ENCODE assay signal across 8 cellular contexts in the genomic region with DNA sequence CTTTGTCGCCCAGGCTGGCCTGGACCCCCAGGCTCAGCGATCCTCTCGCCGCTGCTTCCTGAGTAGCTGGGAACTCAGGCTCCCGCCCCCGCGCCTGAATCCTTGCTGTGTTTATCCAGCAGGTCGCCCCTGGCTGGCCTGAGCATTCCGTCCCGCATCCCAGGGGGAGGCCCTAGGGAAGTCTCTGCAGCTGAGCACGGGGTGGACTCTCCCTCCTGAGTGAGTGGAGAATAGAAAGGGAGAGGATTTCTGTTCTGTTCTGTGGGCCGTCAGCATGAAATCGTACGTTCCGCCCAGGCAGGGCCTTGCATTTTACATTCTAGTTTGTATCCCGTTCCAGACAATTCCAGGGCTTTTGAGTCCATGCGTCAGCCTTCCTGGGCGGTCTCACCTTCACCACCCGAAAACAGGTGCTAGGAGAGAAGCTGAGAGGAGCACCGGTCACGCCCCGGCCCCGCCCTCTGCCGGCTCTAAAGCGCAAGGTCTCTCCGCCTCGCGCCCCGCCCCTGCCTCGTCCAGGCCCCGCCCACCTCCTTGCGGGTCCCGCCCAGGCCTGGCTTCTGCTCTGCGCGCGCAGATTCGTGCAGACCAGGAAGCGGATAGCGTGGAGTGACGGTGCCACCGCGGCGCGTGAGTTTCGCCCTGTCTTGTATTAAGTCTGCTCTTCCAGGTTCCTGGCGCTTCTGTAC. TPM values are rescaled to one million over a fixed set of nuclear protein-coding genes. Genes with fewer than 3 reads are reported as not detected.
DNase-seq lines count a peak whose midpoint lies in the region; ATAC-seq and TF ChIP-seq lines count a peak whose summit lies in the region.

A gene (plus strand): TSS at position 586 of the 689 bp plus-strand sequence. CDS start 15,285 bp downstream, outside the sequence.

- intact Hi-C loops in left ventricle myocardium superior (cut with micrococcal nuclease) (no loop called here), psoas muscle (cut with DNase I) (loop anchor here in 1 of 2 donors (5.0 kb wide), 3 partner anchors 36 to 86 kb away; a partner anchor contains a TSS)

- H3K36me3 ChIP-seq in psoas muscle (ENCODE audit: insufficient read depth in 1 of 2, low read depth in 1 of 2) (peaks cover under 1 to 19% of the 10 kb centered on the region in 2 donors), urinary bladder (ENCODE audit: insufficient read depth) (no peaks in the 10 kb centered on the region)

- 1% methylated on average over 42 to 46 of the region's 46 CpGs for WGBS in psoas muscle, 3 donors
- under 1% methylated on average over 46 of the region's 46 CpGs for WGBS in urinary bladder

- TF ChIP-seq CTCF in GM13976 (IDR thresholded peaks at IDR 0.05; ENCODE audit: borderline replicate concordance, control extremely low read depth, extremely low read depth, insufficient read depth, missing control alignments) (no peak), psoas muscle (IDR thresholded peaks at IDR 0.05) (peak; percentile 34)

- in situ Hi-C loops in GM13976 (cut with MboI; ENCODE audit: low sequenced_read_pairs, unreplicated experiment): no loop called here

- H3K27ac ChIP-seq in psoas muscle (peak within 1 kb of the TSS; percentile 66), urinary bladder (ENCODE audit: low read depth) (peak within 1 kb of the TSS; percentile 27)

- ATAC-seq in HG02840 (IDR thresholded peaks at IDR 0.05; ENCODE audit: low FRiP score, unreplicated experiment) (peak; percentile 95), left ventricle myocardium superior (peak; percentile 100), psoas muscle (peak; percentile 100)

- H3K9me3 ChIP-seq in psoas muscle: no peaks in the 10 kb centered on the region

- H3K4me3 ChIP-seq in psoas muscle (peak within 1 kb of the TSS; percentile 72), urinary bladder (ENCODE audit: low read depth, low read length) (peak within 1 kb of the TSS; percentile 69)

- no peaks in the 10 kb centered on the region for H3K4me1 ChIP-seq in psoas muscle
- no peaks in the 10 kb centered on the region for H3K4me1 ChIP-seq in urinary bladder (ENCODE audit: insufficient read depth)

- H3K27me3 ChIP-seq in psoas muscle (ENCODE audit: insufficient read depth in 3 of 3, low read length in 2 of 3): no peaks in the 10 kb centered on the region

- DNase-seq in GM13976 (ENCODE audit: low spot score) (peak; percentile 94), NCI-H1436 treated with DMSO at 0.1 percent for 48 hours (lab: John Stamatoyannopoulos, UW) (peak; percentile 88), T-helper 1 cell (peak; percentile 94 to 97 (median 96)), amygdala (lab: John Stamatoyannopoulos, UW) (peak; percentile 20 to 95 (median 85)), left ventricle myocardium superior (peak; percentile 98), psoas muscle (peak; percentile 94 to 97)

RNA-seq across cellular contexts. Expression of the gene that starts here (rescaled TPM):
- 4.1 TPM for total RNA-seq in left ventricle myocardium superior
- total RNA-seq in psoas muscle: 1 to 10 TPM; 1.5 to 4.4 (median 3.6) TPM
- 1 to 10 TPM; 1.5 to 6.4 (median 3.2) TPM for polyA plus RNA-seq in psoas muscle
- 29.4 TPM for total RNA-seq in urinary bladder
- polyA plus RNA-seq in urinary bladder: 8.5 TPM

Comparison
In these comparisons a context has a peak if more than half of its experiments do, and no peak if none do; other contexts are left out.
1. Peak in every context shown above with its lines: DNase-seq, ATAC-seq, H3K4me3 ChIP-seq and H3K27ac ChIP-seq.